ENCODE assay signal across 5 cellular contexts in genomic region chr5:177402271-177403043, GRCh38. TPM values are rescaled to one million over a fixed set of nuclear protein-coding genes. Genes with fewer than 3 reads are reported as not detected.
A peak's percentile ranks its signal among the peaks of the same experiment; 100 is the strongest.
DNase-seq lines count a peak whose midpoint lies in the region; ATAC-seq and TF ChIP-seq lines count a peak whose summit lies in the region.

No MANE protein-coding gene starts in this region.

- CTCF ChIA-PET in IMR-90 (lab: Yijun Ruan, JAX), result interaction anchor here (0.5 to 5.4 kb wide), 10 partner anchors 8 to 99 kb away, joined by 3 to 56 read pairs (median 10); partner anchors contain the start of genes GRK6 and LMAN2

- H3K4me3 Mint-ChIP-seq in progenitor cell of endocrine pancreas (ENCODE audit: low read depth), result peak overlapping the region; percentile 67

- H2AFZ ChIP-seq in IMR-90 (replicated peaks; ENCODE audit: low read length, poor library complexity), result peak overlapping the region; percentile 92

- no peak overlapping the region for H4K91ac ChIP-seq in IMR-90 (ENCODE audit: insufficient read depth, low read depth, low read length)

- dilution Hi-C loops in IMR-90 (cut with HindIII; ENCODE audit: low sequenced_read_pairs, unreplicated experiment), result no loop called here

- no peak overlapping the region for H3K14ac ChIP-seq in IMR-90 (replicated peaks; ENCODE audit: low read depth, low read length)

- H2BK5ac ChIP-seq in IMR-90 (ENCODE audit: low read depth, low read length, poor library complexity, severe bottlenecking), result no peak overlapping the region

- peak overlapping the region; percentile 94 for H3K27ac Mint-ChIP-seq in progenitor cell of endocrine pancreas

- peak; percentile 14; the same call in 1 of the 2 replicates for ATAC-seq in IMR-90 (ENCODE audit: low read depth)
- ATAC-seq in HG03342 (IDR thresholded peaks at IDR 0.05; ENCODE audit: unreplicated experiment), result no peak

- H3K4me2 ChIP-seq in IMR-90 (ENCODE audit: low read depth, low read length), result peak overlapping the region; percentile 50

- no peak overlapping the region for H3K4ac ChIP-seq in IMR-90 (ENCODE audit: low read depth, low read length)

- in situ Hi-C loops in IMR-90 (cut with MboI; ENCODE audit: low sequenced_read_pairs), result no loop called here

- H3K36me3 Mint-ChIP-seq in progenitor cell of endocrine pancreas (ENCODE audit: insufficient read depth), result no peaks in the 10 kb centered on the region

- TF ChIP-seq POLR2A in IMR-90 (IDR thresholded peaks at IDR 0.05; ENCODE audit: low read depth, low read length), result no peak

- peaks cover 65% of the 10 kb centered on the region for H3K27me3 Mint-ChIP-seq in progenitor cell of endocrine pancreas

- 0 out of 2 replicates have a peak overlapping the region, but pooled peaks have one; percentile 53 for H3K23ac ChIP-seq in IMR-90 (ENCODE audit: low read depth, low read length)

- H3K18ac ChIP-seq in IMR-90 (ENCODE audit: low read depth, low read length), result no peak overlapping the region

- no peaks in the 10 kb centered on the region for H3K9me3 Mint-ChIP-seq in progenitor cell of endocrine pancreas (ENCODE audit: low read depth)

- no peaks in the 10 kb centered on the region for H3K9me1 ChIP-seq in IMR-90 (ENCODE audit: insufficient read depth, low read length)

- no peak overlapping the region for H3K4me3 ChIP-seq in IMR-90 (ENCODE audit: insufficient read depth, low read depth, low read length)
- H3K4me3 ChIP-seq in duodenal mucosa (ENCODE audit: low read depth in 1 of 2, low read length in 2 of 2), result peak overlapping the region; percentile 53 to 84

- H3K9me3 ChIP-seq in IMR-90 (ENCODE audit: control insufficient read depth, insufficient read depth, low read length) (peaks cover 2% of the 10 kb centered on the region; the same call in 1 of the 2 replicates), duodenal mucosa (ENCODE audit: control insufficient read depth in 1 of 2, low read length in 2 of 2) (no peaks in the 10 kb centered on the region)

- peaks cover 7% of the 10 kb centered on the region for H3K4me1 Mint-ChIP-seq in progenitor cell of endocrine pancreas (ENCODE audit: low read depth)

- 10% methylated on average over 23 of the region's 49 CpGs; no CpG with 5 or more reads in 1 of the 2 experiments for WGBS in IMR-90 (ENCODE audit: extremely low coverage in 2 of 2, insufficient read length in 1 of 2), 2 experiments

- H3K27ac ChIP-seq in IMR-90 (ENCODE audit: insufficient read depth, low read length), result no peak overlapping the region
- no peak overlapping the region for H3K27ac ChIP-seq in duodenal mucosa (ENCODE audit: low read depth, low read length)

- no peak overlapping the region for H2BK120ac ChIP-seq in IMR-90 (ENCODE audit: low read depth, low read length)

- H3K27me3 ChIP-seq in IMR-90 (ENCODE audit: control insufficient read depth, insufficient read depth, low read length) (peaks cover 59% of the 10 kb centered on the region), duodenal mucosa (ENCODE audit: control insufficient read depth in 1 of 2, insufficient read depth in 2 of 2, low read length in 2 of 2) (peaks cover 6 to 14% of the 10 kb centered on the region in 2 donors)

- DNase-seq in IMR-90 (peak; percentile 54), T follicular helper cell (ENCODE audit: low read depth) (peak; percentile 63), progenitor cell of endocrine pancreas (ENCODE audit: low spot score, unreplicated experiment) (peak; percentile 54)

- no peak overlapping the region for H4K5ac ChIP-seq in IMR-90 (ENCODE audit: low read depth, low read length)

- H3K79me1 ChIP-seq in IMR-90 (ENCODE audit: low read depth in 1 of 2, low read length in 2 of 2), result no peaks in the 10 kb centered on the region

- H2BK15ac ChIP-seq in IMR-90 (ENCODE audit: low read depth, low read length), result no peak overlapping the region

- H3K56ac ChIP-seq in IMR-90 (ENCODE audit: extremely low read depth, insufficient read depth, low read length), result no peak overlapping the region

- peak; percentile 49 for TF ChIP-seq CTCF in IMR-90 (conservative IDR thresholded peaks at IDR 0.05; ENCODE audit: low read depth, low read length)
- TF ChIP-seq CTCF in progenitor cell of endocrine pancreas (IDR thresholded peaks at IDR 0.05; ENCODE audit: unreplicated experiment), result peak; percentile 64

- no peak overlapping the region for H2BK20ac ChIP-seq in IMR-90 (ENCODE audit: low read depth, low read length)

- H4K20me1 ChIP-seq in IMR-90 (ENCODE audit: insufficient read depth, low read length), result no peaks in the 10 kb centered on the region

- no peak overlapping the region for H3K9ac ChIP-seq in IMR-90 (ENCODE audit: low read depth, low read length)
- H3K9ac ChIP-seq in duodenal mucosa (ENCODE audit: low read depth in 1 of 2, low read length in 2 of 2), result peak overlapping the region; percentile 69 to 91

- H3K4me1 ChIP-seq in IMR-90 (ENCODE audit: control insufficient read depth, insufficient read depth, low read length) (peaks cover 4% of the 10 kb centered on the region; the same call in 1 of the 2 replicates), duodenal mucosa (ENCODE audit: control insufficient read depth in 1 of 2, insufficient read depth in 2 of 2, low read length in 2 of 2) (peaks cover 38 to 40% of the 10 kb centered on the region in 2 donors)

- H3K36me3 ChIP-seq in IMR-90 (ENCODE audit: control insufficient read depth, insufficient read depth, low read length) (no peaks in the 10 kb centered on the region), duodenal mucosa (ENCODE audit: control insufficient read depth in 1 of 2, insufficient read depth in 2 of 2, low read length in 2 of 2) (no peaks in the 10 kb centered on the region)

- no peak overlapping the region for H4K8ac ChIP-seq in IMR-90 (ENCODE audit: low read depth in 2 of 2, low read length in 2 of 2)

- BruUV-seq in IMR-90 (replicated peaks; lab: Mats Ljungman, UMichigan), result no TSS peak

- H2AK5ac ChIP-seq in IMR-90 (ENCODE audit: low read depth, low read length), result no peak overlapping the region

- no peak overlapping the region for H2AK9ac ChIP-seq in IMR-90 (replicated peaks; ENCODE audit: low read depth, low read length, poor library complexity)

- intact Hi-C loops in IMR-90 (cut with micrococcal nuclease), result no loop called here

- POLR2A ChIA-PET in IMR-90 (lab: Charles Lee; ENCODE audit: unreplicated experiment), result no interaction called here

- peak; percentile 49 for TF ChIP-seq RAD21 in IMR-90 (IDR thresholded peaks at IDR 0.05; ENCODE audit: low read length)

TF ChIP-seq in IMR-90, 13 proteins besides CTCF, POLR2A, EP300 and RAD21:
- no peak for TF ChIP-seq BHLHE40 (IDR thresholded peaks at IDR 0.05; ENCODE audit: low read depth, low read length)
- no peak for TF ChIP-seq CHD1 (IDR thresholded peaks at IDR 0.05; ENCODE audit: low read depth, low read length)
- peak; percentile 47 for TF ChIP-seq SMC3 (IDR thresholded peaks at IDR 0.05; ENCODE audit: low read depth, low read length)

RNA-seq across cellular contexts. Expression of gene PFN3, which starts 2.0 kb away (rescaled TPM):
- total RNA-seq in IMR-90 (2012; rRNA removed) (not detected in 2 replicates), progenitor cell of endocrine pancreas (not detected in 2 replicates)
- polyA plus RNA-seq in IMR-90 (2012; rRNA removed), result not detected in 2 replicates
- polyA plus RNA-seq in IMR-90 (2012; cell fraction: cytosol; rRNA removed), result not detected in 2 replicates
- not detected in 2 replicates for polyA plus RNA-seq in IMR-90 (2012; cell fraction: nucleus; rRNA removed; ENCODE audit: low replicate concordance)

RNA-seq across cellular contexts. Expression of gene F12, which starts 6.9 kb away (rescaled TPM):
- total RNA-seq in IMR-90 (2012; rRNA removed) (0.36 and 0.56 TPM in 2 replicates), progenitor cell of endocrine pancreas (4.0 and 4.7 TPM in 2 replicates)
- polyA plus RNA-seq in IMR-90 (2012; rRNA removed), result 1.2 and 1.4 TPM in 2 replicates
- polyA plus RNA-seq in IMR-90 (2012; cell fraction: cytosol; rRNA removed), result 1.2 and 1.5 TPM in 2 replicates
- 1.3 and 4.0 TPM in 2 replicates for polyA plus RNA-seq in IMR-90 (2012; cell fraction: nucleus; rRNA removed; ENCODE audit: low replicate concordance)

RNA-seq across cellular contexts. Expression of gene SLC34A1, which starts 18.2 kb away (rescaled TPM):
- total RNA-seq in IMR-90 (2012; rRNA removed) (not detected in 2 replicates), progenitor cell of endocrine pancreas (not detected in 2 replicates)
- not detected in 2 replicates for polyA plus RNA-seq in IMR-90 (2012; rRNA removed)
- 0.01 TPM in 1 of 2 replicates, not detected in the other for polyA plus RNA-seq in IMR-90 (2012; cell fraction: cytosol; rRNA removed)
- polyA plus RNA-seq in IMR-90 (2012; cell fraction: nucleus; rRNA removed; ENCODE audit: low replicate concordance), result 0.02 and 0.05 TPM in 2 replicates

RNA-seq across cellular contexts. Expression of gene GRK6, which starts 24.0 kb away (rescaled TPM):
- 30.1 and 35.0 TPM in 2 replicates for total RNA-seq in IMR-90 (2012; rRNA removed)
- polyA plus RNA-seq in IMR-90 (2012; rRNA removed), result 25.3 and 30.1 TPM in 2 replicates
- polyA plus RNA-seq in IMR-90 (2012; cell fraction: cytosol; rRNA removed), result 29.1 and 34.2 TPM in 2 replicates
- 23.2 and 34.3 TPM in 2 replicates for polyA plus RNA-seq in IMR-90 (2012; cell fraction: nucleus; rRNA removed; ENCODE audit: low replicate concordance)
- total RNA-seq in progenitor cell of endocrine pancreas, result 40.2 and 43.0 TPM in 2 replicates

RNA-seq across cellular contexts. Expression of gene PRR7, which starts 44.2 kb away (rescaled TPM):
- total RNA-seq in IMR-90 (2012; rRNA removed), result 1.1 TPM in 2 replicates
- 10.1 and 13.6 TPM in 2 replicates for polyA plus RNA-seq in IMR-90 (2012; rRNA removed)
- polyA plus RNA-seq in IMR-90 (2012; cell fraction: cytosol; rRNA removed), result 11.9 and 36.3 TPM in 2 replicates
- 12.9 and 42.6 TPM in 2 replicates for polyA plus RNA-seq in IMR-90 (2012; cell fraction: nucleus; rRNA removed; ENCODE audit: low replicate concordance)
- total RNA-seq in progenitor cell of endocrine pancreas, result 11.7 and 13.1 TPM in 2 replicates
